Comparison of ENCODE assay signal across 8 cellular contexts in genomic region chr4:55547461-55547770, GRCh38. TPM values are rescaled to one million over a fixed set of nuclear protein-coding genes. Genes with fewer than 3 reads are reported as not detected.
DNase-seq lines count a peak whose midpoint lies in the region; ATAC-seq, FAIRE-seq and TF ChIP-seq lines count a peak whose summit lies in the region.

No MANE protein-coding gene starts in this region.

- H3K4me3 ChIP-seq in dorsolateral prefrontal cortex, result peak overlapping the region; percentile 63 to 98 (median 92)

- DNase-seq in D721Med (ENCODE audit: insufficient read length, low spot score), result no peak
- DNase-seq in NCI-H510A treated with DMSO at 0.1 percent for 48 hours (lab: John Stamatoyannopoulos, UW), result peak; percentile 74
- DNase-seq in dorsolateral prefrontal cortex, result peak in 7 of 10 donors; percentile 31 to 68 (median 47)
- DNase-seq in mucosa of gallbladder (ENCODE audit: low spot score), result peak; percentile 12
- no peak for DNase-seq in islet precursor cell
- no peak for DNase-seq in SKM-1 (lab: John Stamatoyannopoulos, UW; ENCODE audit: unreplicated experiment)

- TF ChIP-seq CTCF in D721Med (IDR thresholded peaks at IDR 0.05; ENCODE audit: insufficient read depth, missing control alignments) (no peak), dorsolateral prefrontal cortex (IDR thresholded peaks at IDR 0.05 in 54 of 56, conservative IDR thresholded peaks at IDR 0.05 in 2 of 56; ENCODE audit: low read depth in 1 of 56, partially characterized antibody in 56 of 56) (no peak)

- no peak for ATAC-seq in GM19463 (IDR thresholded peaks at IDR 0.05; ENCODE audit: unreplicated experiment)
- ATAC-seq in activated CD4-positive, CD25-positive, alpha-beta regulatory T cell treated with anti-CD3 and anti-CD28 coated beads, Interleukin-2, amount 50 U/mL, for 24 hours, result no peak

- intact Hi-C loops in dorsolateral prefrontal cortex (cut with DNase I), result loop anchor here (2.0 to 10.0 kb wide), 8 partner anchors 123 to 573 kb away; partner anchors contain the start of genes EXOC1 (in 2 of the 2), CEP135 (in 1 of the 2) and TMEM165 (in 1 of the 2)

- FAIRE-seq in D721Med (lab: Jason Lieb, UNC), result peak; percentile 46

- no peaks in the 10 kb centered on the region for H3K27me3 ChIP-seq in dorsolateral prefrontal cortex

- H3K27ac ChIP-seq in dorsolateral prefrontal cortex, result peak overlapping the region; percentile 88 to 99 (median 98)

RNA-seq across cellular contexts. Expression of gene CLOCK, which starts 0.7 kb away (rescaled TPM):
- total RNA-seq in dorsolateral prefrontal cortex (10 to 100 TPM; 24.9 to 52.2 (median 37.5) TPM), mucosa of gallbladder (22.1 TPM)

RNA-seq across cellular contexts. Expression of gene PDCL2, which starts 44.6 kb away (rescaled TPM):
- under 1 TPM in 2 of 120 experiments, not detected in 118; 0.57 to 0.60 TPM for total RNA-seq in dorsolateral prefrontal cortex
- not detected for total RNA-seq in mucosa of gallbladder

Comparison
In these comparisons a context has a peak if more than half of its experiments do, and no peak if none do; other contexts are left out.
1. DNase-seq: peak in NCI-H510A treated with DMSO at 0.1 percent for 48 hours (single experiment), dorsolateral prefrontal cortex (7 of 10) and mucosa of gallbladder (single experiment); none in D721Med (single experiment), islet precursor cell (single experiment) and SKM-1 (single experiment).